In genomic region chr21:46429754-46430681, GRCh38 we compare ENCODE assay signal across 16 cellular contexts.
"Had no signal": no experiment of that assay in that cellular context is flagged by ENCODE, and none has a peak within 500 bp of the region (broad histone marks: within the 10 kb centered on the region; RNA-seq: fewer than 3 reads in every experiment).

No MANE protein-coding gene starts in this region.

- H3K4me3 Mint-ChIP-seq: activated naive CD4-positive, alpha-beta T cell treated with anti-CD3 and anti-CD28 coated beads, Interleukin-2, amount 10 ng/mL, durations not matched to agents 7 days and 5 days; T-helper 2 cell treated with Interferon-gamma antibody and Interleukin-4, amounts not matched to agents 5 μg/mL and 100 μg/mL, for 36 hours had no signal

- DNase-seq: activated CD4-positive, alpha-beta T cell treated with anti-CD3 and anti-CD28 coated beads, Interleukin-2, amount 50 U/mL, for 1 hour; activated naive CD4-positive, alpha-beta T cell treated with anti-CD3 and anti-CD28 coated beads, Interleukin-2, amount 10 ng/mL, durations not matched to agents 7 days and 5 days; activated T-cell treated with anti-CD3 and anti-CD28 coated beads for 4 hours; colonic mucosa; esophagus squamous epithelium; midbrain; retina; stimulated activated CD4-positive, alpha-beta T cell treated with anti-CD3 and anti-CD28 coated beads, Interleukin-15, amount 100 ng/mL, for 24 hours; stimulated activated CD4-positive, alpha-beta T cell treated with anti-CD3 and anti-CD28 coated beads, Interleukin-4, amount 100 ng/mL, for 24 hours; stimulated activated naive CD4-positive, alpha-beta T cell treated with Interleukin-2 at 50 U/mL for 16 hours; transverse colon had no signal

- H3K4me3 ChIP-seq: cardiac muscle cell, colonic mucosa, esophagus squamous epithelium, lung, transverse colon had no signal

- H3K27me3 Mint-ChIP-seq: activated naive CD4-positive, alpha-beta T cell treated with anti-CD3 and anti-CD28 coated beads, Interleukin-2, amount 10 ng/mL, durations not matched to agents 7 days and 5 days had no signal

- H3K27ac Mint-ChIP-seq: activated T-helper 2 cell treated with anti-CD3 and anti-CD28 coated beads, Interferon-gamma antibody, Interleukin-2, Interleukin-4, amounts not matched to agents 10 μg/mL and 5 μg/mL and 100 μg/mL, durations not matched to agents 14 hours and 24 hours and 36 hours; T-helper 2 cell treated with Interferon-gamma antibody and Interleukin-4, amounts not matched to agents 5 μg/mL and 100 μg/mL, for 36 hours had no signal

- H3K9me3 Mint-ChIP-seq: activated naive CD4-positive, alpha-beta T cell treated with anti-CD3 and anti-CD28 coated beads, Interleukin-2, amount 10 ng/mL, durations not matched to agents 7 days and 5 days; activated T-helper 2 cell treated with anti-CD3 and anti-CD28 coated beads, Interferon-gamma antibody, Interleukin-2, Interleukin-4, amounts not matched to agents 10 μg/mL and 5 μg/mL and 100 μg/mL, durations not matched to agents 14 hours and 24 hours and 36 hours; T-helper 2 cell treated with Interferon-gamma antibody and Interleukin-4, amounts not matched to agents 5 μg/mL and 100 μg/mL, for 36 hours had no signal

- H2AFZ ChIP-seq: parathyroid adenoma had no signal

- H3K36me3 ChIP-seq: colonic mucosa had no signal

- H3K27me3 ChIP-seq: cardiac muscle cell, colonic mucosa, esophagus squamous epithelium, transverse colon had no signal

- H3K9me3 ChIP-seq: colonic mucosa, esophagus squamous epithelium, transverse colon had no signal

- H3K27ac ChIP-seq: cardiac muscle cell, colonic mucosa, esophagus squamous epithelium, parathyroid adenoma, transverse colon had no signal

- H3K4me1 ChIP-seq: colonic mucosa, esophagus squamous epithelium, parathyroid adenoma, transverse colon had no signal

- H3K9ac ChIP-seq: parathyroid adenoma had no signal
